In genomic region chr7:156892086-156892800, GRCh38 we compare ENCODE assay signal across 8 cellular contexts. TPM values are rescaled to one million over a fixed set of nuclear protein-coding genes. Genes with fewer than 3 reads are reported as not detected.
DNase-seq lines count a peak whose midpoint lies in the region; ATAC-seq and TF ChIP-seq lines count a peak whose summit lies in the region.

No MANE protein-coding gene starts in this region.

- ATAC-seq in GM19025 (IDR thresholded peaks at IDR 0.05; ENCODE audit: low read depth, unreplicated experiment) (peak; percentile 23), HG03196 (IDR thresholded peaks at IDR 0.05; ENCODE audit: unreplicated experiment) (peak; percentile 29), Right ventricle myocardium inferior (peak; percentile 11), psoas muscle (peak; percentile 6 to 23 (median 11))

- H3K36me3 ChIP-seq in Peyer's patch (no peaks in the 10 kb centered on the region), psoas muscle (ENCODE audit: insufficient read depth in 1 of 2, low read depth in 1 of 2) (no peaks in the 10 kb centered on the region), urinary bladder (ENCODE audit: insufficient read depth) (no peaks in the 10 kb centered on the region)

- H3K4me3 ChIP-seq in Peyer's patch = peak overlapping the region; percentile 72 to 99 (median 82)
- H3K4me3 ChIP-seq in psoas muscle = peak overlapping the region; percentile 94
- peak overlapping the region; percentile 97 for H3K4me3 ChIP-seq in urinary bladder (ENCODE audit: low read depth, low read length)

- no peak for TF ChIP-seq POLR2A in Peyer's patch (IDR thresholded peaks at IDR 0.05)

- H3K27ac ChIP-seq in Peyer's patch (peak overlapping the region; percentile 92 to 99 (median 98)), psoas muscle (peak overlapping the region; percentile 94), urinary bladder (ENCODE audit: low read depth) (peak overlapping the region; percentile 57)

- H3K9me3 ChIP-seq in Peyer's patch (no peaks in the 10 kb centered on the region), psoas muscle (no peaks in the 10 kb centered on the region)

- H3K27me3 ChIP-seq in Peyer's patch (no peaks in the 10 kb centered on the region), psoas muscle (ENCODE audit: insufficient read depth in 3 of 3, low read length in 2 of 3) (no peaks in the 10 kb centered on the region)

- DNase-seq in AG08395 (ENCODE audit: low spot score) (peak; percentile 28), Peyer's patch (peak; percentile 56 to 76 (median 74)), Right ventricle myocardium inferior (ENCODE audit: missing footprints) (peak; percentile 77), psoas muscle (peak; percentile 57 to 75)
- DNase-seq in activated gamma-delta T cell treated with anti-CD3 and anti-CD28 coated beads, Interleukin-2, amount 50 U/mL, for 16 hours (ENCODE audit: low read depth) = peak; percentile 42

- 1 to 2% (median 1%) methylated on average over 30 to 56 of the region's 57 CpGs for WGBS in psoas muscle, 3 donors
- WGBS in urinary bladder = 1% methylated on average over 54 of the region's 57 CpGs

- TF ChIP-seq CTCF in Peyer's patch (IDR thresholded peaks at IDR 0.05) (peak in 1 of 6 experiments; percentile 6), psoas muscle (IDR thresholded peaks at IDR 0.05) (no peak)

- peaks cover 0 to 13% (median 4%) of the 10 kb centered on the region in 4 donors for H3K4me1 ChIP-seq in Peyer's patch
- peaks cover 26% of the 10 kb centered on the region for H3K4me1 ChIP-seq in psoas muscle
- peaks cover 2% of the 10 kb centered on the region for H3K4me1 ChIP-seq in urinary bladder (ENCODE audit: insufficient read depth)

- intact Hi-C loops in Right ventricle myocardium inferior (cut with DNase I) (loop anchor here (5.0 to 10.0 kb wide), 2 partner anchors 53 to 60 kb away; partner anchors contain the start of gene NOM1), psoas muscle (cut with DNase I) (loop anchor here in 1 of 2 donors (2.0 to 10.0 kb wide), 2 partner anchors 57 to 253 kb away; no protein-coding TSS in a partner anchor)

RNA-seq across cellular contexts. Expression of gene LMBR1, which starts 0.7 kb away (rescaled TPM):
- total RNA-seq in Peyer's patch (10 to 100 TPM; 30.5 to 69.3 (median 62.8) TPM), Right ventricle myocardium inferior (35.4 TPM), psoas muscle (10 to 100 TPM; 21.7 to 33.3 (median 27.9) TPM), urinary bladder (120 TPM)
- polyA plus RNA-seq in psoas muscle (10 to 100 TPM in 2 of 3 donors, 1 to 10 TPM in 1; 6.4 to 12.3 (median 10.7) TPM), urinary bladder (25.8 TPM)

RNA-seq across cellular contexts. Expression of gene NOM1, which starts 57.3 kb away (rescaled TPM):
- 10 to 100 TPM in 3 of 4 donors, 1 to 10 TPM in 1; 8.1 to 77.6 (median 26.7) TPM for total RNA-seq in Peyer's patch
- 6.6 TPM for total RNA-seq in Right ventricle myocardium inferior
- total RNA-seq in psoas muscle = 10 to 100 TPM; 14.0 to 20.5 (median 16.7) TPM
- polyA plus RNA-seq in psoas muscle = 10 to 100 TPM in 2 of 3 donors, 1 to 10 TPM in 1; 8.2 to 17.8 (median 14.7) TPM
- total RNA-seq in urinary bladder = 24.7 TPM
- 9.2 TPM for polyA plus RNA-seq in urinary bladder

Comparison
In these comparisons a context has a peak if more than half of its experiments do, and no peak if none do; other contexts are left out.
1. Peak in every context shown above with its lines: DNase-seq, ATAC-seq, H3K4me3 ChIP-seq and H3K27ac ChIP-seq.